9 cellular contexts compared by ENCODE assay signal in the genomic region with DNA sequence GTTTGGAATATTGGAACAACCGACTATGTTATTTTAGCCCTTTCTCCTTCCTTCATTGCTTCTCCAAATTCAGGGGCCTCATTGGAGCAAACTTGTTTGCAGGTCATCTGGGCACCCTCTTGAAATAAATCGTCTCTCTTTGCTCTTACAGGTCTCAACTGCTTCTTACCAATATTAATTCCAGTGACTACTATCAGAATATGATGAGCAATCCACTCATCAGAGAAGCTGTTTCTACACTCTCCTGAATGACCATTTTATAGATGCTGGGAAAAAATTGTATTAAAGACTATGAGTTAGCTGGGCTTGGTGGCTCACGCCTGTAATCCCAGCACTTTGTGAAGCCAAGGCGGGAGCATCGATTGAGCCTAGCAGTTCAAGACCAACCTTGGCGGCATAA. TPM values are rescaled to one million over a fixed set of nuclear protein-coding genes. Genes with fewer than 3 reads are reported as not detected.
DNase-seq lines count a peak whose midpoint lies in the region; ATAC-seq and TF ChIP-seq lines count a peak whose summit lies in the region.
"Had no signal": no experiment of that assay in that cellular context is flagged by ENCODE, and none has a peak within 500 bp of the region (broad histone marks: within the 10 kb centered on the region; RNA-seq: fewer than 3 reads in every experiment).

No MANE protein-coding gene starts in this region.

- TF ChIP-seq POLR2A in right lobe of liver (IDR thresholded peaks at IDR 0.05) (no peak), thyroid gland (IDR thresholded peaks at IDR 0.05) (no peak)

- no peaks in the 10 kb centered on the region for H3K9me3 ChIP-seq in right lobe of liver
- H3K9me3 ChIP-seq in thyroid gland, result no peaks in the 10 kb centered on the region

- H3K4me3 ChIP-seq in right lobe of liver (peak overlapping the region in 1 of 3 donors; percentile 54), thyroid gland (replicated peaks in 1 of 3) (no peak overlapping the region)

- TF ChIP-seq CTCF in right lobe of liver (IDR thresholded peaks at IDR 0.05) (no peak), thyroid gland (IDR thresholded peaks at IDR 0.05) (no peak)

- peak overlapping the region; percentile 69 to 71 for H3K4me3 Mint-ChIP-seq in activated T-cell treated with anti-CD3 and anti-CD28 coated beads, Interleukin-2, amount 50 U/mL, for 72 hours
- peak overlapping the region; percentile 37 for H3K4me3 Mint-ChIP-seq in activated T-helper 2 cell treated with anti-CD3 and anti-CD28 coated beads, Interferon-gamma antibody, Interleukin-2, Interleukin-4, amounts not matched to agents 10 μg/mL and 5 μg/mL and 100 μg/mL, durations not matched to agents 14 hours and 24 hours and 36 hours (ENCODE audit: low read depth)

- H3K36me3 ChIP-seq in right lobe of liver (no peaks in the 10 kb centered on the region), thyroid gland (no peaks in the 10 kb centered on the region)

- H3K27me3 Mint-ChIP-seq in activated T-cell treated with anti-CD3 and anti-CD28 coated beads, Interleukin-2, amount 50 U/mL, for 72 hours (ENCODE audit: low read depth), result no peaks in the 10 kb centered on the region
- H3K27me3 Mint-ChIP-seq in activated T-helper 2 cell treated with anti-CD3 and anti-CD28 coated beads, Interferon-gamma antibody, Interleukin-2, Interleukin-4, amounts not matched to agents 10 μg/mL and 5 μg/mL and 100 μg/mL, durations not matched to agents 14 hours and 24 hours and 36 hours (ENCODE audit: low read depth), result no peaks in the 10 kb centered on the region

- no peak for ATAC-seq in activated T-cell treated with anti-CD3 and anti-CD28 coated beads, Interleukin-2, amount 50 U/mL, for 72 hours (replicated peaks in 1 of 2)
- ATAC-seq in right lobe of liver (no peak), left lobe of liver (no peak)

- DNase-seq in activated T-cell treated with anti-CD3 and anti-CD28 coated beads, Interleukin-2, amount 50 U/mL, for 72 hours, result no peak
- no peak for DNase-seq in activated T-cell treated with anti-CD3 and anti-CD28 coated beads, Interleukin-2, amount 50 U/mL, for 1 hour
- no peak for DNase-seq in activated T-helper 2 cell treated with anti-CD3 and anti-CD28 coated beads, Interferon-gamma antibody, Interleukin-2, Interleukin-4, amounts not matched to agents 10 μg/mL and 5 μg/mL and 100 μg/mL, durations not matched to agents 14 hours and 24 hours and 36 hours (ENCODE audit: low spot score)
- DNase-seq in right lobe of liver (no peak), thyroid gland (no peak), 8988T (no peak), left lobe of liver (ENCODE audit: low spot score) (no peak), NCI-H1092 treated with DMSO at 0.1 percent for 48 hours (lab: John Stamatoyannopoulos, UW) (no peak)

- WGBS in right lobe of liver (ENCODE audit: insufficient coverage, low coverage, low lambda C conversion rate, missing lambda C conversion rate), result 72% methylated on average over 5 of the region's 6 CpGs
- WGBS in thyroid gland, 2 donors, result 85 to 89% methylated on average over 6 of the region's 6 CpGs

- no peaks in the 10 kb centered on the region for H3K9me3 Mint-ChIP-seq in activated T-cell treated with anti-CD3 and anti-CD28 coated beads, Interleukin-2, amount 50 U/mL, for 72 hours
- H3K9me3 Mint-ChIP-seq in activated T-helper 2 cell treated with anti-CD3 and anti-CD28 coated beads, Interferon-gamma antibody, Interleukin-2, Interleukin-4, amounts not matched to agents 10 μg/mL and 5 μg/mL and 100 μg/mL, durations not matched to agents 14 hours and 24 hours and 36 hours, result peaks cover 6% of the 10 kb centered on the region

- H3K4me1 ChIP-seq in right lobe of liver, result peaks cover 0 to 11% (median 6%) of the 10 kb centered on the region in 4 donors
- H3K4me1 ChIP-seq in thyroid gland, result peaks cover 7 to 19% of the 10 kb centered on the region in 2 donors

- intact Hi-C loops in activated T-helper 2 cell treated with anti-CD3 and anti-CD28 coated beads, Interferon-gamma antibody, Interleukin-2, Interleukin-4, amounts not matched to agents 10 μg/mL and 5 μg/mL and 100 μg/mL, durations not matched to agents 14 hours and 24 hours and 36 hours (cut with micrococcal nuclease), result no loop called here
- intact Hi-C loops in right lobe of liver (cut with DNase I) (no loop called here), thyroid gland (cut with DNase I) (no loop called here)

- H3K27ac ChIP-seq in right lobe of liver (peak overlapping the region; percentile 93 to 100 (median 95)), thyroid gland (peak overlapping the region; percentile 91 to 99 (median 96))

- H3K36me3 Mint-ChIP-seq in activated T-cell treated with anti-CD3 and anti-CD28 coated beads, Interleukin-2, amount 50 U/mL, for 72 hours (ENCODE audit: insufficient read depth in 2 of 2), result peaks cover 1 to 7% of the 10 kb centered on the region in 2 donors
- peaks cover 4% of the 10 kb centered on the region for H3K36me3 Mint-ChIP-seq in activated T-helper 2 cell treated with anti-CD3 and anti-CD28 coated beads, Interferon-gamma antibody, Interleukin-2, Interleukin-4, amounts not matched to agents 10 μg/mL and 5 μg/mL and 100 μg/mL, durations not matched to agents 14 hours and 24 hours and 36 hours (ENCODE audit: low read depth)

- peaks cover 52% of the 10 kb centered on the region for H3K4me1 Mint-ChIP-seq in activated T-cell treated with anti-CD3 and anti-CD28 coated beads, Interleukin-2, amount 50 U/mL, for 72 hours (ENCODE audit: low read depth)
- H3K4me1 Mint-ChIP-seq in activated T-helper 2 cell treated with anti-CD3 and anti-CD28 coated beads, Interferon-gamma antibody, Interleukin-2, Interleukin-4, amounts not matched to agents 10 μg/mL and 5 μg/mL and 100 μg/mL, durations not matched to agents 14 hours and 24 hours and 36 hours (ENCODE audit: low read depth), result peaks cover 32% of the 10 kb centered on the region

- peak overlapping the region; percentile 95 for H3K27ac Mint-ChIP-seq in activated T-cell treated with anti-CD3 and anti-CD28 coated beads, Interleukin-2, amount 50 U/mL, for 72 hours
- H3K27ac Mint-ChIP-seq in activated T-helper 2 cell treated with anti-CD3 and anti-CD28 coated beads, Interferon-gamma antibody, Interleukin-2, Interleukin-4, amounts not matched to agents 10 μg/mL and 5 μg/mL and 100 μg/mL, durations not matched to agents 14 hours and 24 hours and 36 hours, result peak overlapping the region; percentile 76

- H3K27me3 ChIP-seq in right lobe of liver (no peaks in the 10 kb centered on the region), thyroid gland (no peaks in the 10 kb centered on the region)

RNA-seq across cellular contexts. Expression of gene HNRNPF, which starts 12.5 kb away (rescaled TPM):
- 100 to 1,000 TPM; 412 to 475 TPM for total RNA-seq in activated T-cell treated with anti-CD3 and anti-CD28 coated beads, Interleukin-2, amount 50 U/mL, for 72 hours
- 503 and 520 TPM in 2 replicates for total RNA-seq in activated T-helper 2 cell treated with anti-CD3 and anti-CD28 coated beads, Interferon-gamma antibody, Interleukin-2, Interleukin-4, amounts not matched to agents 10 μg/mL and 5 μg/mL and 100 μg/mL, durations not matched to agents 14 hours and 24 hours and 36 hours
- total RNA-seq in right lobe of liver (100 to 1,000 TPM; 106 to 160 (median 121) TPM), thyroid gland (100 to 1,000 TPM; 148 to 158 (median 155) TPM), left lobe of liver (118 TPM)

RNA-seq across cellular contexts. Expression of gene ZNF487, which starts 15.4 kb away (rescaled TPM):
- 1 to 10 TPM; 2.9 to 3.6 TPM for total RNA-seq in activated T-cell treated with anti-CD3 and anti-CD28 coated beads, Interleukin-2, amount 50 U/mL, for 72 hours
- total RNA-seq in activated T-helper 2 cell treated with anti-CD3 and anti-CD28 coated beads, Interferon-gamma antibody, Interleukin-2, Interleukin-4, amounts not matched to agents 10 μg/mL and 5 μg/mL and 100 μg/mL, durations not matched to agents 14 hours and 24 hours and 36 hours, result 2.0 and 2.2 TPM in 2 replicates
- total RNA-seq in right lobe of liver (1 to 10 TPM; 1.4 to 3.0 (median 1.8) TPM), thyroid gland (10 to 100 TPM; 11.9 to 21.7 (median 19.9) TPM), left lobe of liver (1.8 TPM)

RNA-seq across cellular contexts. Expression of gene FXYD4, which starts 50.1 kb away (rescaled TPM):
- total RNA-seq in activated T-cell treated with anti-CD3 and anti-CD28 coated beads, Interleukin-2, amount 50 U/mL, for 72 hours, result not detected
- not detected in 2 replicates for total RNA-seq in activated T-helper 2 cell treated with anti-CD3 and anti-CD28 coated beads, Interferon-gamma antibody, Interleukin-2, Interleukin-4, amounts not matched to agents 10 μg/mL and 5 μg/mL and 100 μg/mL, durations not matched to agents 14 hours and 24 hours and 36 hours
- not detected for total RNA-seq in right lobe of liver
- total RNA-seq in thyroid gland, result not detected
- not detected for total RNA-seq in left lobe of liver
- total RNA-seq: SK-MEL-5 had no signal
